1 cellular context compared by ENCODE assay signal in the genomic region with DNA sequence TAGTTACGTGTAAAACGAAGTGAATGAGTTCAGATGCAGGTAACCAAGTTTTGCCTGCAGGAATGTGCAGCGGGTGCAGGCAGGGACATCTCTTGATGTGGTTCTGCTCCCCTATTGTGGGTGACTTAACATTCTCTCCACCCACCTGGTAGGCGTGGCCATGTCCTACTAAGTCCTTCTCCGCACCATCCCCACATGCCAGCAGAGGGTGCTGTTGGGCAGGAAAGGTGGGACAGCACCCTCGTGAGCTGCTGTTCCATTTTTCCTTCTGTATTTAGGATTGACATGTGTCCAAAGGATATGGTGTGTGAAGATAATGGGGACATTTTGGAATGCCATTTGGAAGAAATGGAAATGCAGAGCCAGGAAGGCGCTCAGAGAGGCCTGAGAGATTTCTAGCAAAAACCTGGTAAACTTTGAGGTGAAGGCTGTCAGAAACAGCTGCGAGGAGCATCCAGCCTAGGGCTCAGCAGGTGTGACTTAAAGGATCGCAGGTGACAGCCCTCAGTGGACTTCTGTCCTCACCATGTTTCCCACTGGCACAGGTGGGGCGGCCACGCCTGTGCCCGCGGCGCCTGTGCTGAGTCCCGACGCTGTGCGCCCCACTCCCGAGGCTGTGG.
TF ChIP-seq lines count a peak whose summit lies in the region.

No MANE protein-coding gene starts in this region.

TF ChIP-seq in HepG2, 621 proteins besides CTCF, POLR2A, EP300 and RAD21 (continued from another document and continues in another):
- no peak for TF ChIP-seq PRMT3 (CRISPR knock-in tag; IDR thresholded peaks at IDR 0.05; ENCODE audit: borderline replicate concordance, low read depth)
- TF ChIP-seq, protein P1, sequence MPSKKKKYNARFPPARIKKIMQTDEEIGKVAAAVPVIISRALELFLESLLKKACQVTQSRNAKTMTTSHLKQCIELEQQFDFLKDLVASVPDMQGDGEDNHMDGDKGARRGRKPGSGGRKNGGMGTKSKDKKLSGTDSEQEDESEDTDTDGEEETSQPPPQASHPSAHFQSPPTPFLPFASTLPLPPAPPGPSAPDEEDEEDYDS (CRISPR knock-in tag; IDR thresholded peaks at IDR 0.05), result peak; percentile 56
- 0 out of 2 replicates have a peak, but pooled peaks have one; percentile 39 for TF ChIP-seq ELF3 (CRISPR knock-in tag; IDR thresholded peaks at IDR 0.05)
- TF ChIP-seq ZNF124 (CRISPR knock-in tag; IDR thresholded peaks at IDR 0.05), result peak; percentile 80; the same call in 1 of the 2 replicates
- TF ChIP-seq, protein P2, sequence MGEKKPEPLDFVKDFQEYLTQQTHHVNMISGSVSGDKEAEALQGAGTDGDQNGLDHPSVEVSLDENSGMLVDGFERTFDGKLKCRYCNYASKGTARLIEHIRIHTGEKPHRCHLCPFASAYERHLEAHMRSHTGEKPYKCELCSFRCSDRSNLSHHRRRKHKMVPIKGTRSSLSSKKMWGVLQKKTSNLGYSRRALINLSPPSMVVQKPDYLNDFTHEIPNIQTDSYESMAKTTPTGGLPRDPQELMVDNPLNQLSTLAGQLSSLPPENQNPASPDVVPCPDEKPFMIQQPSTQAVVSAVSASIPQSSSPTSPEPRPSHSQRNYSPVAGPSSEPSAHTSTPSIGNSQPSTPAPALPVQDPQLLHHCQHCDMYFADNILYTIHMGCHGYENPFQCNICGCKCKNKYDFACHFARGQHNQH (CRISPR knock-in tag; IDR thresholded peaks at IDR 0.05), result peak; percentile 52; the same call in 1 of the 2 replicates
- TF ChIP-seq SALL1 (CRISPR knock-in tag; IDR thresholded peaks at IDR 0.05), result peak; percentile 78
- TF ChIP-seq ZBTB7B (CRISPR knock-in tag; IDR thresholded peaks at IDR 0.05), result no peak
- TF ChIP-seq ZKSCAN1 (IDR thresholded peaks at IDR 0.05; ENCODE audit: low read length), result peak; percentile 70
- peak; percentile 64 for TF ChIP-seq ZEB1 (IDR thresholded peaks at IDR 0.05; ENCODE audit: insufficient replicate concordance, low read depth)
- TF ChIP-seq, protein P3, sequence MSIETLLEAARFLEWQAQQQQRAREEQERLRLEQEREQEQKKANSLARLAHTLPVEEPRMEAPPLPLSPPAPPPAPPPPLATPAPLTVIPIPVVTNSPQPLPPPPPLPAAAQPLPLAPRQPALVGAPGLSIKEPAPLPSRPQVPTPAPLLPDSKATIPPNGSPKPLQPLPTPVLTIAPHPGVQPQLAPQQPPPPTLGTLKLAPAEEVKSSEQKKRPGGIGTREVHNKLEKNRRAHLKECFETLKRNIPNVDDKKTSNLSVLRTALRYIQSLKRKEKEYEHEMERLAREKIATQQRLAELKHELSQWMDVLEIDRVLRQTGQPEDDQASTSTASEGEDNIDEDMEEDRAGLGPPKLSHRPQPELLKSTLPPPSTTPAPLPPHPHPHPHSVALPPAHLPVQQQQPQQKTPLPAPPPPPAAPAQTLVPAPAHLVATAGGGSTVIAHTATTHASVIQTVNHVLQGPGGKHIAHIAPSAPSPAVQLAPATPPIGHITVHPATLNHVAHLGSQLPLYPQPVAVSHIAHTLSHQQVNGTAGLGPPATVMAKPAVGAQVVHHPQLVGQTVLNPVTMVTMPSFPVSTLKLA (IDR thresholded peaks at IDR 0.05), result peak; percentile 64
- TF ChIP-seq ZNF674 (CRISPR knock-in tag; IDR thresholded peaks at IDR 0.05; ENCODE audit: low read depth), result no peak
- TF ChIP-seq KLF16 (CRISPR knock-in tag; IDR thresholded peaks at IDR 0.05), result peak in 1 of 2 experiments; percentile 55; a peak in 2 of 4 replicates
- TF ChIP-seq, protein P4, sequence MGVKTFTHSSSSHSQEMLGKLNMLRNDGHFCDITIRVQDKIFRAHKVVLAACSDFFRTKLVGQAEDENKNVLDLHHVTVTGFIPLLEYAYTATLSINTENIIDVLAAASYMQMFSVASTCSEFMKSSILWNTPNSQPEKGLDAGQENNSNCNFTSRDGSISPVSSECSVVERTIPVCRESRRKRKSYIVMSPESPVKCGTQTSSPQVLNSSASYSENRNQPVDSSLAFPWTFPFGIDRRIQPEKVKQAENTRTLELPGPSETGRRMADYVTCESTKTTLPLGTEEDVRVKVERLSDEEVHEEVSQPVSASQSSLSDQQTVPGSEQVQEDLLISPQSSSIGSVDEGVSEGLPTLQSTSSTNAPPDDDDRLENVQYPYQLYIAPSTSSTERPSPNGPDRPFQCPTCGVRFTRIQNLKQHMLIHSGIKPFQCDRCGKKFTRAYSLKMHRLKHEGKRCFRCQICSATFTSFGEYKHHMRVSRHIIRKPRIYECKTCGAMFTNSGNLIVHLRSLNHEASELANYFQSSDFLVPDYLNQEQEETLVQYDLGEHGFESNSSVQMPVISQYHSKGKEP (CRISPR knock-in tag; IDR thresholded peaks at IDR 0.05), result no peak
- TF ChIP-seq, protein P5, sequence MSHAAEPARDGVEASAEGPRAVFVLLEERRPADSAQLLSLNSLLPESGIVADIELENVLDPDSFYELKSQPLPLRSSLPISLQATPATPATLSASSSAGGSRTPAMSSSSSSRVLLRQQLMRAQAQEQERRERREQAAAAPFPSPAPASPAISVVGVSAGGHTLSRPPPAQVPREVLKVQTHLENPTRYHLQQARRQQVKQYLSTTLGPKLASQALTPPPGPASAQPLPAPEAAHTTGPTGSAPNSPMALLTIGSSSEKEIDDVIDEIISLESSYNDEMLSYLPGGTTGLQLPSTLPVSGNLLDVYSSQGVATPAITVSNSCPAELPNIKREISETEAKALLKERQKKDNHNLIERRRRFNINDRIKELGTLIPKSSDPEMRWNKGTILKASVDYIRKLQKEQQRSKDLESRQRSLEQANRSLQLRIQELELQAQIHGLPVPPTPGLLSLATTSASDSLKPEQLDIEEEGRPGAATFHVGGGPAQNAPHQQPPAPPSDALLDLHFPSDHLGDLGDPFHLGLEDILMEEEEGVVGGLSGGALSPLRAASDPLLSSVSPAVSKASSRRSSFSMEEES (CRISPR knock-in tag; IDR thresholded peaks at IDR 0.05), result peak; percentile 65
- TF ChIP-seq HDAC1 (CRISPR knock-in tag; IDR thresholded peaks at IDR 0.05), result peak; percentile 65
- TF ChIP-seq, protein P6, sequence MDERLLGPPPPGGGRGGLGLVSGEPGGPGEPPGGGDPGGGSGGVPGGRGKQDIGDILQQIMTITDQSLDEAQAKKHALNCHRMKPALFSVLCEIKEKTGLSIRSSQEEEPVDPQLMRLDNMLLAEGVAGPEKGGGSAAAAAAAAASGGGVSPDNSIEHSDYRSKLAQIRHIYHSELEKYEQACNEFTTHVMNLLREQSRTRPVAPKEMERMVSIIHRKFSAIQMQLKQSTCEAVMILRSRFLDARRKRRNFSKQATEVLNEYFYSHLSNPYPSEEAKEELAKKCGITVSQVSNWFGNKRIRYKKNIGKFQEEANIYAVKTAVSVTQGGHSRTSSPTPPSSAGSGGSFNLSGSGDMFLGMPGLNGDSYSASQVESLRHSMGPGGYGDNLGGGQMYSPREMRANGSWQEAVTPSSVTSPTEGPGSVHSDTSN (CRISPR knock-in tag; IDR thresholded peaks at IDR 0.05), result no peak
- TF ChIP-seq, protein P7, sequence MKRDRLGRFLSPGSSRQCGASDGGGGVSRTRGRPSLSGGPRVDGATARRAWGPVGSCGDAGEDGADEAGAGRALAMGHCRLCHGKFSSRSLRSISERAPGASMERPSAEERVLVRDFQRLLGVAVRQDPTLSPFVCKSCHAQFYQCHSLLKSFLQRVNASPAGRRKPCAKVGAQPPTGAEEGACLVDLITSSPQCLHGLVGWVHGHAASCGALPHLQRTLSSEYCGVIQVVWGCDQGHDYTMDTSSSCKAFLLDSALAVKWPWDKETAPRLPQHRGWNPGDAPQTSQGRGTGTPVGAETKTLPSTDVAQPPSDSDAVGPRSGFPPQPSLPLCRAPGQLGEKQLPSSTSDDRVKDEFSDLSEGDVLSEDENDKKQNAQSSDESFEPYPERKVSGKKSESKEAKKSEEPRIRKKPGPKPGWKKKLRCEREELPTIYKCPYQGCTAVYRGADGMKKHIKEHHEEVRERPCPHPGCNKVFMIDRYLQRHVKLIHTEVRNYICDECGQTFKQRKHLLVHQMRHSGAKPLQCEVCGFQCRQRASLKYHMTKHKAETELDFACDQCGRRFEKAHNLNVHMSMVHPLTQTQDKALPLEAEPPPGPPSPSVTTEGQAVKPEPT (CRISPR knock-in tag; IDR thresholded peaks at IDR 0.05; ENCODE audit: low read depth), result 0 out of 2 replicates have a peak, but pooled peaks have one; percentile 16
- TF ChIP-seq ZNF564 (CRISPR knock-in tag; IDR thresholded peaks at IDR 0.05), result 0 out of 2 replicates have a peak, but pooled peaks have one; percentile 29
- TF ChIP-seq, protein P8, sequence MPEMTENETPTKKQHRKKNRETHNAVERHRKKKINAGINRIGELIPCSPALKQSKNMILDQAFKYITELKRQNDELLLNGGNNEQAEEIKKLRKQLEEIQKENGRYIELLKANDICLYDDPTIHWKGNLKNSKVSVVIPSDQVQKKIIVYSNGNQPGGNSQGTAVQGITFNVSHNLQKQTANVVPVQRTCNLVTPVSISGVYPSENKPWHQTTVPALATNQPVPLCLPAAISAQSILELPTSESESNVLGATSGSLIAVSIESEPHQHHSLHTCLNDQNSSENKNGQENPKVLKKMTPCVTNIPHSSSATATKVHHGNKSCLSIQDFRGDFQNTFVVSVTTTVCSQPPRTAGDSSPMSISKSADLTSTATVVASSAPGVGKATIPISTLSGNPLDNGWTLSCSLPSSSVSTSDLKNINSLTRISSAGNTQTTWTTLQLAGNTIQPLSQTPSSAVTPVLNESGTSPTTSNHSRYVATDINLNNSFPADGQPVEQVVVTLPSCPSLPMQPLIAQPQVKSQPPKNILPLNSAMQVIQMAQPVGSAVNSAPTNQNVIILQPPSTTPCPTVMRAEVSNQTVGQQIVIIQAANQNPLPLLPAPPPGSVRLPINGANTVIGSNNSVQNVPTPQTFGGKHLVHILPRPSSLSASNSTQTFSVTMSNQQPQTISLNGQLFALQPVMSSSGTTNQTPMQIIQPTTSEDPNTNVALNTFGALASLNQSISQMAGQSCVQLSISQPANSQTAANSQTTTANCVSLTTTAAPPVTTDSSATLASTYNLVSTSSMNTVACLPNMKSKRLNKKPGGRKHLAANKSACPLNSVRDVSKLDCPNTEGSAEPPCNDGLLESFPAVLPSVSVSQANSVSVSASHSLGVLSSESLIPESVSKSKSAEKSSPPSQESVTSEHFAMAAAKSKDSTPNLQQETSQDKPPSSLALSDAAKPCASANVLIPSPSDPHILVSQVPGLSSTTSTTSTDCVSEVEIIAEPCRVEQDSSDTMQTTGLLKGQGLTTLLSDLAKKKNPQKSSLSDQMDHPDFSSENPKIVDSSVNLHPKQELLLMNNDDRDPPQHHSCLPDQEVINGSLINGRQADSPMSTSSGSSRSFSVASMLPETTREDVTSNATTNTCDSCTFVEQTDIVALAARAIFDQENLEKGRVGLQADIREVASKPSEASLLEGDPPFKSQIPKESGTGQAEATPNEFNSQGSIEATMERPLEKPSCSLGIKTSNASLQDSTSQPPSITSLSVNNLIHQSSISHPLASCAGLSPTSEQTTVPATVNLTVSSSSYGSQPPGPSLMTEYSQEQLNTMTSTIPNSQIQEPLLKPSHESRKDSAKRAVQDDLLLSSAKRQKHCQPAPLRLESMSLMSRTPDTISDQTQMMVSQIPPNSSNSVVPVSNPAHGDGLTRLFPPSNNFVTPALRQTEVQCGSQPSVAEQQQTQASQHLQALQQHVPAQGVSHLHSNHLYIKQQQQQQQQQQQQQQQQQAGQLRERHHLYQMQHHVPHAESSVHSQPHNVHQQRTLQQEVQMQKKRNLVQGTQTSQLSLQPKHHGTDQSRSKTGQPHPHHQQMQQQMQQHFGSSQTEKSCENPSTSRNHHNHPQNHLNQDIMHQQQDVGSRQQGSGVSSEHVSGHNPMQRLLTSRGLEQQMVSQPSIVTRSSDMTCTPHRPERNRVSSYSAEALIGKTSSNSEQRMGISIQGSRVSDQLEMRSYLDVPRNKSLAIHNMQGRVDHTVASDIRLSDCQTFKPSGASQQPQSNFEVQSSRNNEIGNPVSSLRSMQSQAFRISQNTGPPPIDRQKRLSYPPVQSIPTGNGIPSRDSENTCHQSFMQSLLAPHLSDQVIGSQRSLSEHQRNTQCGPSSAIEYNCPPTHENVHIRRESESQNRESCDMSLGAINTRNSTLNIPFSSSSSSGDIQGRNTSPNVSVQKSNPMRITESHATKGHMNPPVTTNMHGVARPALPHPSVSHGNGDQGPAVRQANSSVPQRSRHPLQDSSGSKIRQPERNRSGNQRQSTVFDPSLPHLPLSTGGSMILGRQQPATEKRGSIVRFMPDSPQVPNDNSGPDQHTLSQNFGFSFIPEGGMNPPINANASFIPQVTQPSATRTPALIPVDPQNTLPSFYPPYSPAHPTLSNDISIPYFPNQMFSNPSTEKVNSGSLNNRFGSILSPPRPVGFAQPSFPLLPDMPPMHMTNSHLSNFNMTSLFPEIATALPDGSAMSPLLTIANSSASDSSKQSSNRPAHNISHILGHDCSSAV (CRISPR knock-in tag; IDR thresholded peaks at IDR 0.05; ENCODE audit: borderline replicate concordance), result 0 out of 2 replicates have a peak, but pooled peaks have one; percentile 36
- TF ChIP-seq, protein P9, sequence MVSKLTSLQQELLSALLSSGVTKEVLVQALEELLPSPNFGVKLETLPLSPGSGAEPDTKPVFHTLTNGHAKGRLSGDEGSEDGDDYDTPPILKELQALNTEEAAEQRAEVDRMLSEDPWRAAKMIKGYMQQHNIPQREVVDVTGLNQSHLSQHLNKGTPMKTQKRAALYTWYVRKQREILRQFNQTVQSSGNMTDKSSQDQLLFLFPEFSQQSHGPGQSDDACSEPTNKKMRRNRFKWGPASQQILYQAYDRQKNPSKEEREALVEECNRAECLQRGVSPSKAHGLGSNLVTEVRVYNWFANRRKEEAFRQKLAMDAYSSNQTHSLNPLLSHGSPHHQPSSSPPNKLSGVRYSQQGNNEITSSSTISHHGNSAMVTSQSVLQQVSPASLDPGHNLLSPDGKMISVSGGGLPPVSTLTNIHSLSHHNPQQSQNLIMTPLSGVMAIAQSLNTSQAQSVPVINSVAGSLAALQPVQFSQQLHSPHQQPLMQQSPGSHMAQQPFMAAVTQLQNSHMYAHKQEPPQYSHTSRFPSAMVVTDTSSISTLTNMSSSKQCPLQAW (CRISPR knock-in tag; IDR thresholded peaks at IDR 0.05), result peak; percentile 83
- TF ChIP-seq XRCC5 (optimal IDR thresholded peaks at IDR 0.05; ENCODE audit: low read length), result peak; percentile 88
- TF ChIP-seq SOX13 (IDR thresholded peaks at IDR 0.05), result no peak
- peak in 1 of 2 experiments; percentile 43; a peak in 1 of 4 replicates for TF ChIP-seq SOX13 (CRISPR knock-in tag; conservative IDR thresholded peaks at IDR 0.05 in 1 of 2, IDR thresholded peaks at IDR 0.05 in 1 of 2)
- TF ChIP-seq ZSCAN21 (CRISPR knock-in tag; IDR thresholded peaks at IDR 0.05; ENCODE audit: borderline replicate concordance), result 0 out of 2 replicates have a peak, but pooled peaks have one; percentile 46
